Comparison of ENCODE assay signal across 1 cellular context in the genomic region with DNA sequence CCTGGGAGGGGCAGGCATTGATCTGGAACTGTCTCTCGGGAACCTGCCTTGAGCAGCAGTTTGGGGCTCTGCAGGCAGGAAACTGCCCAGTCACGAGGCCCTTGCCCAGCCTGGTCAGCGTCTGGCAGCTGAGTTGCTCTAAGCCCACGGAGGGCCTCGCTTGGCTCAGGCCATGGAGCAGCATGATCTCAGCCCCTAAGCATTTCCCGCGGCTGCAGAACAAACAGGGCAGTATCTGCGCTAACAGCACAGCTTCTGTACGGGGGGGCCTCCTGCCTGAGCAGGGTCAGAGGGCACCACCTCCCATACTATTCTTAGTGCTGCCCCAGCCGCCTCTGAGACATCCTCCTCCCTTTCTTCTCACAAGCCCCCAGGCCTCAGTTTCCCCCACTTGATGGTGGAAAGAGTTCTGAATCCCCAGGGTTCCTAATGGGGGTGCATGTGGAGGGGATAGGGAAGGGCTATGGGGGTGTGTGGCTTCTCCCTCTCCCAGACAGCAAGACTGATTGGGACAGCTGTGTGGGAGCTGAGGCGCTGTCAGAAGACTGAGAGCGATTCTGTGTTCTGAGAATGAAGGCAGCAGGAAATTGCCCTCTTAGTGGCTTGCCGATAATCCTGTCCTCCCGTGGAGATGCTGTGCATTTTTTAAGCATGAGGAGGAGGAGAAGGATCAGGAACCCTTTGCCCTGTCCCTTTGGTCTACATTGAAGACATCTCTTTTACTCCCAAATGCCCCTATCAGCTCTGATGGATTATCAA.
TF ChIP-seq lines count a peak whose summit lies in the region.

No MANE protein-coding gene starts in this region.

TF ChIP-seq in HepG2, 621 proteins besides CTCF, POLR2A, EP300 and RAD21 (continued from another document and continues in another):
- TF ChIP-seq RARG (CRISPR knock-in tag; IDR thresholded peaks at IDR 0.05; ENCODE audit: low read depth) (no peak), ZNF646 (CRISPR knock-in tag; IDR thresholded peaks at IDR 0.05) (no peak), MTERF4 (CRISPR knock-in tag; IDR thresholded peaks at IDR 0.05) (peak; percentile 88; the same call in 1 of the 2 replicates), ZMAT3 (CRISPR knock-in tag; conservative IDR thresholded peaks at IDR 0.05) (peak; percentile 85), ELF1 (CRISPR knock-in tag; IDR thresholded peaks at IDR 0.05) (peak; percentile 23; the same call in 1 of the 2 replicates), ZNF501 (CRISPR knock-in tag; IDR thresholded peaks at IDR 0.05) (0 out of 2 replicates have a peak, but pooled peaks have one; percentile 38), NFKBIZ (CRISPR knock-in tag; IDR thresholded peaks at IDR 0.05) (0 out of 2 replicates have a peak, but pooled peaks have one; percentile 65), SKIL (CRISPR knock-in tag; IDR thresholded peaks at IDR 0.05; ENCODE audit: borderline replicate concordance) (0 out of 2 replicates have a peak, but pooled peaks have one; percentile 44), ZNF296 (CRISPR knock-in tag; conservative IDR thresholded peaks at IDR 0.05) (no peak; the same call in 1 of the 2 replicates), ZNF878 (CRISPR knock-in tag; IDR thresholded peaks at IDR 0.05) (no peak), MYC (CRISPR knock-in tag; IDR thresholded peaks at IDR 0.05; ENCODE audit: borderline replicate concordance) (peak; percentile 63; the same call in 1 of the 2 replicates), MIER3 (CRISPR knock-in tag; IDR thresholded peaks at IDR 0.05; ENCODE audit: borderline replicate concordance) (peak; percentile 85), ATF7 (IDR thresholded peaks at IDR 0.05) (no peak), ATF7 (CRISPR knock-in tag; IDR thresholded peaks at IDR 0.05) (peak; percentile 94), CBX5 (CRISPR knock-in tag; IDR thresholded peaks at IDR 0.05; ENCODE audit: borderline replicate concordance) (peak; percentile 49; the same call in 1 of the 2 replicates), YY1 (IDR thresholded peaks at IDR 0.05; ENCODE audit: insufficient read depth, insufficient replicate concordance, low read depth, low read length) (no peak), HOXA5 (CRISPR knock-in tag; IDR thresholded peaks at IDR 0.05) (no peak), TFDP1 (CRISPR knock-in tag; IDR thresholded peaks at IDR 0.05; ENCODE audit: borderline replicate concordance) (peak; percentile 93), CERS6 (CRISPR knock-in tag; IDR thresholded peaks at IDR 0.05) (no peak), ZNF788 (CRISPR knock-in tag; IDR thresholded peaks at IDR 0.05; ENCODE audit: borderline replicate concordance) (peak; percentile 40; the same call in 1 of the 2 replicates), BHLHE40 (IDR thresholded peaks at IDR 0.05; ENCODE audit: low read length) (peak; percentile 48; the same call in 1 of the 2 replicates), SAP130 (CRISPR knock-in tag; IDR thresholded peaks at IDR 0.05; ENCODE audit: low read depth) (peak; percentile 70), PITX1 (CRISPR knock-in tag; IDR thresholded peaks at IDR 0.05) (peak; percentile 53; the same call in 1 of the 2 replicates), MIER2 (CRISPR knock-in tag; IDR thresholded peaks at IDR 0.05) (0 out of 2 replicates have a peak, but pooled peaks have one; percentile 39), ZFP90 (CRISPR knock-in tag; IDR thresholded peaks at IDR 0.05; ENCODE audit: borderline replicate concordance) (0 out of 2 replicates have a peak, but pooled peaks have one; percentile 53), NPAS2 (CRISPR knock-in tag; IDR thresholded peaks at IDR 0.05; ENCODE audit: borderline replicate concordance) (no peak), HMG20A (CRISPR knock-in tag; IDR thresholded peaks at IDR 0.05; ENCODE audit: borderline replicate concordance) (peak; percentile 68; the same call in 1 of the 2 replicates), DR1 (CRISPR knock-in tag; IDR thresholded peaks at IDR 0.05) (no peak), ZNF383 (CRISPR knock-in tag; IDR thresholded peaks at IDR 0.05; ENCODE audit: borderline replicate concordance) (no peak), ADNP (CRISPR knock-in tag; IDR thresholded peaks at IDR 0.05) (no peak), ZBTB20 (CRISPR knock-in tag; IDR thresholded peaks at IDR 0.05; ENCODE audit: borderline replicate concordance, low read depth) (no peak), HMG20B (CRISPR knock-in tag; conservative IDR thresholded peaks at IDR 0.05) (0 out of 2 replicates have a peak, but pooled peaks have one; percentile 56), KLF16 (CRISPR knock-in tag; IDR thresholded peaks at IDR 0.05) (0 out of 4 replicates have a peak, but pooled peaks of 1 of the 2 experiments have one; percentile 28), NR2F1 (CRISPR knock-in tag; IDR thresholded peaks at IDR 0.05) (peak; percentile 95 to 96), SRSF1 (optimal IDR thresholded peaks at IDR 0.05; ENCODE audit: low read depth, low read length) (peak; percentile 82), RXRB (CRISPR knock-in tag; IDR thresholded peaks at IDR 0.05; ENCODE audit: borderline replicate concordance) (peak; percentile 55), RBM39 (IDR thresholded peaks at IDR 0.05; ENCODE audit: low read depth, low read length, poor library complexity, severe bottlenecking) (no peak)
- TF ChIP-seq, protein P1, sequence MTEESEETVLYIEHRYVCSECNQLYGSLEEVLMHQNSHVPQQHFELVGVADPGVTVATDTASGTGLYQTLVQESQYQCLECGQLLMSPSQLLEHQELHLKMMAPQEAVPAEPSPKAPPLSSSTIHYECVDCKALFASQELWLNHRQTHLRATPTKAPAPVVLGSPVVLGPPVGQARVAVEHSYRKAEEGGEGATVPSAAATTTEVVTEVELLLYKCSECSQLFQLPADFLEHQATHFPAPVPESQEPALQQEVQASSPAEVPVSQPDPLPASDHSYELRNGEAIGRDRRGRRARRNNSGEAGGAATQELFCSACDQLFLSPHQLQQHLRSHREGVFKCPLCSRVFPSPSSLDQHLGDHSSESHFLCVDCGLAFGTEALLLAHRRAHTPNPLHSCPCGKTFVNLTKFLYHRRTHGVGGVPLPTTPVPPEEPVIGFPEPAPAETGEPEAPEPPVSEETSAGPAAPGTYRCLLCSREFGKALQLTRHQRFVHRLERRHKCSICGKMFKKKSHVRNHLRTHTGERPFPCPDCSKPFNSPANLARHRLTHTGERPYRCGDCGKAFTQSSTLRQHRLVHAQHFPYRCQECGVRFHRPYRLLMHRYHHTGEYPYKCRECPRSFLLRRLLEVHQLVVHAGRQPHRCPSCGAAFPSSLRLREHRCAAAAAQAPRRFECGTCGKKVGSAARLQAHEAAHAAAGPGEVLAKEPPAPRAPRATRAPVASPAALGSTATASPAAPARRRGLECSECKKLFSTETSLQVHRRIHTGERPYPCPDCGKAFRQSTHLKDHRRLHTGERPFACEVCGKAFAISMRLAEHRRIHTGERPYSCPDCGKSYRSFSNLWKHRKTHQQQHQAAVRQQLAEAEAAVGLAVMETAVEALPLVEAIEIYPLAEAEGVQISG (CRISPR knock-in tag; IDR thresholded peaks at IDR 0.05): peak; percentile 65
- TF ChIP-seq, protein P2, sequence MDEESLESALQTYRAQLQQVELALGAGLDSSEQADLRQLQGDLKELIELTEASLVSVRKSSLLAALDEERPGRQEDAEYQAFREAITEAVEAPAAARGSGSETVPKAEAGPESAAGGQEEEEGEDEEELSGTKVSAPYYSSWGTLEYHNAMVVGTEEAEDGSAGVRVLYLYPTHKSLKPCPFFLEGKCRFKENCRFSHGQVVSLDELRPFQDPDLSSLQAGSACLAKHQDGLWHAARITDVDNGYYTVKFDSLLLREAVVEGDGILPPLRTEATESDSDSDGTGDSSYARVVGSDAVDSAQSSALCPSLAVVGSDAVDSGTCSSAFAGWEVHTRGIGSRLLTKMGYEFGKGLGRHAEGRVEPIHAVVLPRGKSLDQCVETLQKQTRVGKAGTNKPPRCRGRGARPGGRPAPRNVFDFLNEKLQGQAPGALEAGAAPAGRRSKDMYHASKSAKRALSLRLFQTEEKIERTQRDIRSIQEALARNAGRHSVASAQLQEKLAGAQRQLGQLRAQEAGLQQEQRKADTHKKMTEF (CRISPR knock-in tag; IDR thresholded peaks at IDR 0.05): peak; percentile 70; the same call in 1 of the 2 replicates
- TF ChIP-seq, protein P3, sequence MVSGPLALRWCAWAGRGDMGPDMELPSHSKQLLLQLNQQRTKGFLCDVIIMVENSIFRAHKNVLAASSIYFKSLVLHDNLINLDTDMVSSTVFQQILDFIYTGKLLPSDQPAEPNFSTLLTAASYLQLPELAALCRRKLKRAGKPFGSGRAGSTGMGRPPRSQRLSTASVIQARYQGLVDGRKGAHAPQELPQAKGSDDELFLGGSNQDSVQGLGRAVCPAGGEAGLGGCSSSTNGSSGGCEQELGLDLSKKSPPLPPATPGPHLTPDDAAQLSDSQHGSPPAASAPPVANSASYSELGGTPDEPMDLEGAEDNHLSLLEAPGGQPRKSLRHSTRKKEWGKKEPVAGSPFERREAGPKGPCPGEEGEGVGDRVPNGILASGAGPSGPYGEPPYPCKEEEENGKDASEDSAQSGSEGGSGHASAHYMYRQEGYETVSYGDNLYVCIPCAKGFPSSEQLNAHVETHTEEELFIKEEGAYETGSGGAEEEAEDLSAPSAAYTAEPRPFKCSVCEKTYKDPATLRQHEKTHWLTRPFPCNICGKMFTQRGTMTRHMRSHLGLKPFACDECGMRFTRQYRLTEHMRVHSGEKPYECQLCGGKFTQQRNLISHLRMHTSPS (CRISPR knock-in tag; IDR thresholded peaks at IDR 0.05; ENCODE audit: low read depth): peak; percentile 55
